ENCODE assay signal across 8 cellular contexts in the genomic region with DNA sequence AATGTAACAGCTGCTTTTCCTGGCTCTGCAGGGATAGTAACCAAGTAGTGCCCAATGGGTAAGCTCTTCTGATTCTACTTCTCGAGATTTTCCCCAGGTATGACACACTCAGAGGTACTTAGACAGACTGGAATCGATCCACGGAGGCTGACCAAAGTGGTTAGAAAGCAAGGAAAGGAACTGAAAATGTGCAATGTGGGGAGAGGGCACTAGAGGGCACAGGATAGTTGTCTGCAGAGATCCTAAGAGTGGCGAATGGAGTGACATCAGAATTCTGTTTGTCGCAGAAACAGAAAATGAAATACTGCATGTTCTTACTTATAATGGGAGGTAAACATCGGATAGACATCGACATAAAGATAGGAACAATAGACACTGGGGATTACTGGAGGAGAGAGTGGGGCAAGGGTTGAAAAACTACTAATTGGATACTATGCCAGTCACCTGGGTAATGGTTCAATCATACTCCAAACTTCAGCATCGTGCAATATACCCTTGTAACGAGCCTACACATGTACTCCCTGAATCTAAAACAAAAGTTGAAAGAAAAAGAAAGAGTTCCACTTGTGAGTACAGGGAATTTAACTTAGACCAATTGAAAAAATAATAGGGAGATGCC. TPM values are rescaled to one million over a fixed set of nuclear protein-coding genes. Genes with fewer than 3 reads are reported as not detected.
A peak's percentile ranks its signal among the peaks of the same experiment; 100 is the strongest.
DNase-seq lines count a peak whose midpoint lies in the region; ATAC-seq and TF ChIP-seq lines count a peak whose summit lies in the region.

No MANE protein-coding gene starts in this region.

- no peaks in the 10 kb centered on the region for H3K4me1 ChIP-seq in naive thymus-derived CD4-positive, alpha-beta T cell (ENCODE audit: control insufficient read depth in 2 of 2, insufficient read depth in 2 of 2, low read length in 2 of 2)

- no peaks in the 10 kb centered on the region for H3K9me3 Mint-ChIP-seq in naive thymus-derived CD4-positive, alpha-beta T cell

- H3K27me3 Mint-ChIP-seq in naive thymus-derived CD4-positive, alpha-beta T cell, result peaks cover 0 to 2% (median 0%) of the 10 kb centered on the region in 5 donors

- CTCF ChIA-PET in AG04449 (lab: Yijun Ruan, JAX), result interaction anchor here (0.9 to 1.0 kb wide), 3 partner anchors 23 to 64 kb away, joined by 3 to 4 read pairs (median 3); partner anchors contain the start of gene CYP2J2
- CTCF ChIA-PET in naive thymus-derived CD4-positive, alpha-beta T cell (lab: Charles Lee), result interaction anchor here (0.7 to 1.2 kb wide), 4 partner anchors 41 to 550 kb away, joined by 3 to 11 read pairs (median 3); no protein-coding TSS in a partner anchor

- H3K27me3 ChIP-seq in naive thymus-derived CD4-positive, alpha-beta T cell (ENCODE audit: control insufficient read depth in 2 of 2, insufficient read depth in 2 of 2, low read length in 2 of 2), result no peaks in the 10 kb centered on the region

- H3K4me3 ChIP-seq in AG04449 (ENCODE audit: low read depth, low read length), result no peak overlapping the region
- no peak overlapping the region for H3K4me3 ChIP-seq in GM12864 (ENCODE audit: low read depth, low read length)
- no peak overlapping the region for H3K4me3 ChIP-seq in choroid plexus epithelial cell (ENCODE audit: low read depth, low read length)
- H3K4me3 ChIP-seq in naive thymus-derived CD4-positive, alpha-beta T cell (ENCODE audit: low read length), result no peak overlapping the region

- intact Hi-C loops in naive thymus-derived CD4-positive, alpha-beta T cell (cut with micrococcal nuclease), result loop anchor here (1.0 kb wide), 1 partner anchor 44 kb away; no protein-coding TSS in a partner anchor

- H3K27ac Mint-ChIP-seq in naive thymus-derived CD4-positive, alpha-beta T cell, result peak overlapping the region in 1 of 9 donors; percentile 26

- H3K36me3 Mint-ChIP-seq in naive thymus-derived CD4-positive, alpha-beta T cell, result peaks cover 2 to 40% (median 14%) of the 10 kb centered on the region in 5 donors

- peaks cover 0 to 5% (median 4%) of the 10 kb centered on the region in 7 donors for H3K4me1 Mint-ChIP-seq in naive thymus-derived CD4-positive, alpha-beta T cell

- peak overlapping the region in 1 of 10 donors; percentile 9 for H3K4me3 Mint-ChIP-seq in naive thymus-derived CD4-positive, alpha-beta T cell

- peak; percentile 77 for ATAC-seq in HG02763 (IDR thresholded peaks at IDR 0.05; ENCODE audit: unreplicated experiment)
- peak; percentile 45 for ATAC-seq in naive thymus-derived CD4-positive, alpha-beta T cell

- no peaks in the 10 kb centered on the region for H3K9me3 ChIP-seq in naive thymus-derived CD4-positive, alpha-beta T cell (ENCODE audit: control insufficient read depth in 2 of 3, low read length in 3 of 3)

- peak; percentile 45 for TF ChIP-seq CTCF in AG04449 (IDR thresholded peaks at IDR 0.05; ENCODE audit: insufficient read depth, low read length, missing control alignments)
- TF ChIP-seq CTCF in GM12864 (IDR thresholded peaks at IDR 0.05; ENCODE audit: low read depth, low read length, missing control alignments), result peak; percentile 65
- peak; percentile 61 for TF ChIP-seq CTCF in choroid plexus epithelial cell (conservative IDR thresholded peaks at IDR 0.05; ENCODE audit: low read depth, low read length)

- DNase-seq in AG04449 (ENCODE audit: low read depth, low spot score) (no peak), GM12864 (ENCODE audit: low read depth) (no peak), NOMO-1 (lab: John Stamatoyannopoulos, UW; ENCODE audit: unreplicated experiment in 2 of 2) (peak; percentile 17 to 49), choroid plexus epithelial cell (ENCODE audit: low read depth) (peak; percentile 26), ureter (ENCODE audit: low spot score) (no peak)
- peak in 4 of 9 donors; percentile 8 to 10 (median 9) for DNase-seq in naive thymus-derived CD4-positive, alpha-beta T cell
- no peak for DNase-seq in stimulated activated CD4-positive, alpha-beta T cell treated with anti-CD3 and anti-CD28 coated beads, Interleukin-2, amount 100 ng/mL, for 48 hours

- POLR2A ChIA-PET in AG04449 (lab: Yijun Ruan, JAX), result no interaction called here
- POLR2A ChIA-PET in naive thymus-derived CD4-positive, alpha-beta T cell (lab: Charles Lee), result no interaction called here

- H3K36me3 ChIP-seq in naive thymus-derived CD4-positive, alpha-beta T cell (ENCODE audit: control insufficient read depth in 2 of 3, insufficient read depth in 3 of 3, low read length in 3 of 3), result no peaks in the 10 kb centered on the region

- H3K27ac ChIP-seq in naive thymus-derived CD4-positive, alpha-beta T cell (ENCODE audit: low read depth, low read length), result no peak overlapping the region

RNA-seq across cellular contexts. Expression of gene CYP2J2, which starts 23.3 kb away (rescaled TPM):
- total RNA-seq in naive thymus-derived CD4-positive, alpha-beta T cell, result 1 to 10 TPM in 4 of 5 experiments, under 1 TPM in 1; 0.93 to 1.5 (median 1.1) TPM
- 1 to 10 TPM; 1.5 to 4.0 TPM for polyA plus RNA-seq in naive thymus-derived CD4-positive, alpha-beta T cell
- 20.4 TPM for total RNA-seq in ureter

Comparison
In these comparisons a context has a peak if more than half of its experiments do, and no peak if none do; other contexts are left out.
1. DNase-seq: peak in NOMO-1 (2 of 2) and choroid plexus epithelial cell (single experiment); none in AG04449 (single experiment), GM12864 (single experiment), stimulated activated CD4-positive, alpha-beta T cell treated with anti-CD3 and anti-CD28 coated beads, Interleukin-2, amount 100 ng/mL, for 48 hours (0 of 2) and ureter (single experiment).
2. Peak in every context shown above with its lines, with median percentiles within 50 percentile points of each other: CTCF ChIP-seq.